In genomic region chr19:19758164-19758563, GRCh38 we compare ENCODE assay signal across 2 cellular contexts.
TF ChIP-seq lines count a peak whose summit lies in the region.

No MANE protein-coding gene starts in this region.

TF ChIP-seq in H1, 55 proteins besides CTCF, POLR2A, EP300 and RAD21:
- TF ChIP-seq GABPA (IDR thresholded peaks at IDR 0.05; ENCODE audit: borderline replicate concordance, insufficient read depth, low read length) (no peak), ASH2L (IDR thresholded peaks at IDR 0.05; ENCODE audit: low read length) (no peak), EGR1 (IDR thresholded peaks at IDR 0.05; ENCODE audit: borderline replicate concordance, low read depth, low read length) (no peak), TBP (IDR thresholded peaks at IDR 0.05; ENCODE audit: low read depth, low read length) (no peak), E2F6 (IDR thresholded peaks at IDR 0.05) (no peak), NRF1 (IDR thresholded peaks at IDR 0.05; ENCODE audit: low read depth, low read length) (no peak), CHD7 (IDR thresholded peaks at IDR 0.05; ENCODE audit: insufficient replicate concordance, low read length) (no peak), CEBPB (IDR thresholded peaks at IDR 0.05; ENCODE audit: low read depth, low read length) (no peak), RBBP5 (IDR thresholded peaks at IDR 0.05; ENCODE audit: borderline replicate concordance, low read depth, low read length) (no peak), CBX5 (IDR thresholded peaks at IDR 0.05; ENCODE audit: low read depth, low read length) (no peak), KDM4A (IDR thresholded peaks at IDR 0.05; ENCODE audit: low read depth, low read length, severe bottlenecking) (no peak), TAF7 (optimal IDR thresholded peaks at IDR 0.05; ENCODE audit: borderline replicate concordance, low read depth, low read length) (no peak), BCL11A (IDR thresholded peaks at IDR 0.05; ENCODE audit: low read depth in 2 of 2, low read length in 2 of 2) (no peak), CREB1 (IDR thresholded peaks at IDR 0.05) (no peak), NANOG (IDR thresholded peaks at IDR 0.05; ENCODE audit: insufficient read depth, low read depth, low read length, poor library complexity, severe bottlenecking) (no peak)
TF ChIP-seq in H1: peak in this region for 0.

TF ChIP-seq in HepG2, 621 proteins besides CTCF, POLR2A, EP300 and RAD21:
- TF ChIP-seq, protein P1, sequence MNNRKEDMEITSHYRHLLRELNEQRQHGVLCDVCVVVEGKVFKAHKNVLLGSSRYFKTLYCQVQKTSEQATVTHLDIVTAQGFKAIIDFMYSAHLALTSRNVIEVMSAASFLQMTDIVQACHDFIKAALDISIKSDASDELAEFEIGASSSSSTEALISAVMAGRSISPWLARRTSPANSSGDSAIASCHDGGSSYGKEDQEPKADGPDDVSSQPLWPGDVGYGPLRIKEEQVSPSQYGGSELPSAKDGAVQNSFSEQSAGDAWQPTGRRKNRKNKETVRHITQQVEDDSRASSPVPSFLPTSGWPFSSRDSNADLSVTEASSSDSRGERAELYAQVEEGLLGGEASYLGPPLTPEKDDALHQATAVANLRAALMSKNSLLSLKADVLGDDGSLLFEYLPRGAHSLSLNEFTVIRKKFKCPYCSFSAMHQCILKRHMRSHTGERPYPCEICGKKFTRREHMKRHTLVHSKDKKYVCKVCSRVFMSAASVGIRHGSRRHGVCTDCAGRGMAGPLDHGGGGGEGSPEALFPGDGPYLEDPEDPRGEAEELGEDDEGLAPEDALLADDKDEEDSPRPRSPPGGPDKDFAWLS (CRISPR knock-in tag; IDR thresholded peaks at IDR 0.05; ENCODE audit: borderline replicate concordance) = no peak
- TF ChIP-seq ZNF660 (CRISPR knock-in tag; IDR thresholded peaks at IDR 0.05; ENCODE audit: borderline replicate concordance, low read depth) (no peak), CCDC6 (CRISPR knock-in tag; IDR thresholded peaks at IDR 0.05) (no peak), ELF3 (CRISPR knock-in tag; IDR thresholded peaks at IDR 0.05) (no peak), ZNF232 (CRISPR knock-in tag; IDR thresholded peaks at IDR 0.05; ENCODE audit: borderline replicate concordance) (no peak), ZFP1 (CRISPR knock-in tag; IDR thresholded peaks at IDR 0.05) (no peak), GMEB2 (CRISPR knock-in tag; IDR thresholded peaks at IDR 0.05; ENCODE audit: low read depth) (no peak), HOXA7 (CRISPR knock-in tag; IDR thresholded peaks at IDR 0.05) (no peak), ZNF879 (CRISPR knock-in tag; IDR thresholded peaks at IDR 0.05) (no peak), ZNF12 (CRISPR knock-in tag; IDR thresholded peaks at IDR 0.05) (no peak), ERF (CRISPR knock-in tag; IDR thresholded peaks at IDR 0.05) (no peak), SSRP1 (CRISPR knock-in tag; IDR thresholded peaks at IDR 0.05) (no peak), ZSCAN21 (CRISPR knock-in tag; IDR thresholded peaks at IDR 0.05; ENCODE audit: borderline replicate concordance) (no peak), CENPBD1 (CRISPR knock-in tag; IDR thresholded peaks at IDR 0.05; ENCODE audit: borderline replicate concordance, low read depth) (no peak), RBM22 (optimal IDR thresholded peaks at IDR 0.05; ENCODE audit: low read length) (no peak), AGO2 (optimal IDR thresholded peaks at IDR 0.05; ENCODE audit: low read depth, low read length) (no peak), BCL6 (CRISPR knock-in tag; IDR thresholded peaks at IDR 0.05) (no peak), SCMH1 (CRISPR knock-in tag; IDR thresholded peaks at IDR 0.05; ENCODE audit: borderline replicate concordance) (no peak), SIX4 (CRISPR knock-in tag; IDR thresholded peaks at IDR 0.05) (no peak)
- TF ChIP-seq, protein P2, sequence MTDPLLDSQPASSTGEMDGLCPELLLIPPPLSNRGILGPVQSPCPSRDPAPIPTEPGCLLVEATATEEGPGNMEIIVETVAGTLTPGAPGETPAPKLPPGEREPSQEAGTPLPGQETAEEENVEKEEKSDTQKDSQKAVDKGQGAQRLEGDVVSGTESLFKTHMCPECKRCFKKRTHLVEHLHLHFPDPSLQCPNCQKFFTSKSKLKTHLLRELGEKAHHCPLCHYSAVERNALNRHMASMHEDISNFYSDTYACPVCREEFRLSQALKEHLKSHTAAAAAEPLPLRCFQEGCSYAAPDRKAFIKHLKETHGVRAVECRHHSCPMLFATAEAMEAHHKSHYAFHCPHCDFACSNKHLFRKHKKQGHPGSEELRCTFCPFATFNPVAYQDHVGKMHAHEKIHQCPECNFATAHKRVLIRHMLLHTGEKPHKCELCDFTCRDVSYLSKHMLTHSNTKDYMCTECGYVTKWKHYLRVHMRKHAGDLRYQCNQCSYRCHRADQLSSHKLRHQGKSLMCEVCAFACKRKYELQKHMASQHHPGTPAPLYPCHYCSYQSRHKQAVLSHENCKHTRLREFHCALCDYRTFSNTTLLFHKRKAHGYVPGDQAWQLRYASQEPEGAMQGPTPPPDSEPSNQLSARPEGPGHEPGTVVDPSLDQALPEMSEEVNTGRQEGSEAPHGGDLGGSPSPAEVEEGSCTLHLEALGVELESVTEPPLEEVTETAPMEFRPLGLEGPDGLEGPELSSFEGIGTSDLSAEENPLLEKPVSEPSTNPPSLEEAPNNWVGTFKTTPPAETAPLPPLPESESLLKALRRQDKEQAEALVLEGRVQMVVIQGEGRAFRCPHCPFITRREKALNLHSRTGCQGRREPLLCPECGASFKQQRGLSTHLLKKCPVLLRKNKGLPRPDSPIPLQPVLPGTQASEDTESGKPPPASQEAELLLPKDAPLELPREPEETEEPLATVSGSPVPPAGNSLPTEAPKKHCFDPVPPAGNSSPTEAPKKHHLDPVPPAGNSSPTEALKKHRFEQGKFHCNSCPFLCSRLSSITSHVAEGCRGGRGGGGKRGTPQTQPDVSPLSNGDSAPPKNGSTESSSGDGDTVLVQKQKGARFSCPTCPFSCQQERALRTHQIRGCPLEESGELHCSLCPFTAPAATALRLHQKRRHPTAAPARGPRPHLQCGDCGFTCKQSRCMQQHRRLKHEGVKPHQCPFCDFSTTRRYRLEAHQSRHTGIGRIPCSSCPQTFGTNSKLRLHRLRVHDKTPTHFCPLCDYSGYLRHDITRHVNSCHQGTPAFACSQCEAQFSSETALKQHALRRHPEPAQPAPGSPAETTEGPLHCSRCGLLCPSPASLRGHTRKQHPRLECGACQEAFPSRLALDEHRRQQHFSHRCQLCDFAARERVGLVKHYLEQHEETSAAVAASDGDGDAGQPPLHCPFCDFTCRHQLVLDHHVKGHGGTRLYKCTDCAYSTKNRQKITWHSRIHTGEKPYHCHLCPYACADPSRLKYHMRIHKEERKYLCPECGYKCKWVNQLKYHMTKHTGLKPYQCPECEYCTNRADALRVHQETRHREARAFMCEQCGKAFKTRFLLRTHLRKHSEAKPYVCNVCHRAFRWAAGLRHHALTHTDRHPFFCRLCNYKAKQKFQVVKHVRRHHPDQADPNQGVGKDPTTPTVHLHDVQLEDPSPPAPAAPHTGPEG (CRISPR knock-in tag; IDR thresholded peaks at IDR 0.05) = no peak
